Comparison of ENCODE assay signal across 26 cellular contexts in genomic region chr19:17192751-17193150, GRCh38.
"Had no signal": no experiment of that assay in that cellular context is flagged by ENCODE, and none has a peak within 500 bp of the region (broad histone marks: within the 10 kb centered on the region; RNA-seq: fewer than 3 reads in every experiment).

No MANE protein-coding gene starts in this region.

- H3K27me3 ChIP-seq: MG63, Peyer's patch, SJCRH30 had no signal

- H3K27ac ChIP-seq: PC-9, Peyer's patch, SJCRH30 had no signal

- H3K4me3 ChIP-seq: MG63, PC-9, Peyer's patch, SJCRH30 had no signal

- H3K9me3 ChIP-seq: MG63, Peyer's patch, SJCRH30 had no signal

- H3K4me2 ChIP-seq: PC-9 had no signal

- ATAC-seq: HepG2, Right ventricle myocardium inferior, SK-N-SH treated with all-trans-retinoic acid at 6 μM for 48 hours had no signal

- H2AFZ ChIP-seq: PC-9 had no signal

- DNase-seq: IMR-90, Karpas-422, KG1, MG63, NCI-H1092, NCI-H1105 treated with DMSO at 0.1 percent for 48 hours, NCI-H1417 treated with DMSO at 0.1 percent for 48 hours, NCI-H146, NCI-H1694 treated with DMSO at 0.1 percent for 48 hours, NCI-H1930, NCI-H2081 treated with DMSO at 0.1 percent for 48 hours, NCI-H2171, NCI-H226, NCI-H446, NCI-H510A, NCI-H524 treated with DMSO at 0.1 percent for 48 hours, NCI-H69, NCI-H774, OCI-M1, PC-9, SHP77 treated with DMSO at 0.1 percent for 48 hours, SJCRH30 had no signal

- H3K4me1 ChIP-seq: Peyer's patch, SJCRH30 had no signal
